In genomic region chr2:218291934-218292699, GRCh38 we compare ENCODE assay signal across 8 cellular contexts. TPM values are rescaled to one million over a fixed set of nuclear protein-coding genes. Genes with fewer than 3 reads are reported as not detected.
DNase-seq lines count a peak whose midpoint lies in the region; ATAC-seq and TF ChIP-seq lines count a peak whose summit lies in the region.

TSS of gene TMBIM1 (minus strand) at chr2:218292503. CDS start at chr2:218282141, 10,362 bp downstream.

- peak within 1 kb of the TSS; percentile 88 to 96 for H3K27ac ChIP-seq in testis

- DNase-seq in AG09309 (ENCODE audit: low read depth), result no peak
- peak; percentile 81 for DNase-seq in RPMI8226
- peak; percentile 82 for DNase-seq in activated naive CD4-positive, alpha-beta T cell treated with Interleukin-2 at 50 U/mL for 16 hours
- peak; percentile 94 for DNase-seq in germinal center (ENCODE audit: low spot score)
- peak; percentile 58 for DNase-seq in omental fat pad (ENCODE audit: low spot score)
- peak; percentile 85 for DNase-seq in testis

- H3K4me3 ChIP-seq in AG09309 (ENCODE audit: control insufficient read depth, low read depth, low read length), result peak within 1 kb of the TSS; percentile 67
- peak within 1 kb of the TSS; percentile 81 to 98 for H3K4me3 ChIP-seq in testis

- H3K9me3 ChIP-seq in testis, result no peaks in the 10 kb centered on the region

- no peaks in the 10 kb centered on the region for H3K27me3 ChIP-seq in testis

- no peaks in the 10 kb centered on the region for H3K36me3 ChIP-seq in testis (ENCODE audit: low read depth, missing control alignments)

- TF ChIP-seq CTCF in AG09309 (IDR thresholded peaks at IDR 0.05; ENCODE audit: control insufficient read depth, insufficient read depth, low read depth, low read length, missing control alignments), result peak; percentile 53
- TF ChIP-seq CTCF in omental fat pad (IDR thresholded peaks at IDR 0.05), result peak in 2 of 3 donors; percentile 72 to 98
- peak; percentile 87 to 93 (median 90) for TF ChIP-seq CTCF in testis (IDR thresholded peaks at IDR 0.05)

- peak; percentile 62 for TF ChIP-seq POLR2A in testis (IDR thresholded peaks at IDR 0.05)

- peak; percentile 78 for ATAC-seq in GM18909 (IDR thresholded peaks at IDR 0.05; ENCODE audit: poor library complexity, unreplicated experiment)
- ATAC-seq in HG03135 (IDR thresholded peaks at IDR 0.05; ENCODE audit: unreplicated experiment), result peak; percentile 67
- ATAC-seq in omental fat pad (ENCODE audit: low FRiP score), result peak; percentile 85

- WGBS in testis, 2 donors, result 0% methylated on average over 8 to 46 of the region's 62 CpGs

- peaks cover 40% of the 10 kb centered on the region for H3K4me1 ChIP-seq in testis

- intact Hi-C loops in testis (cut with DNase I; ENCODE audit: low total_unique reads), result loop anchor here (5.0 kb wide), 1 partner anchor 105 kb away; the partner anchor contains the start of gene CTDSP1

RNA-seq across cellular contexts. Expression of gene TMBIM1, which starts in this region (rescaled TPM):
- total RNA-seq in omental fat pad, result 100 to 1,000 TPM; 190 to 689 (median 399) TPM
- 10 to 100 TPM; 59.9 to 81.0 TPM for total RNA-seq in testis
- polyA plus RNA-seq in testis (ENCODE audit: insufficient read depth, low read depth, low replicate concordance), result 77.6 TPM
